Comparison of ENCODE assay signal across 28 cellular contexts in the genomic region with DNA sequence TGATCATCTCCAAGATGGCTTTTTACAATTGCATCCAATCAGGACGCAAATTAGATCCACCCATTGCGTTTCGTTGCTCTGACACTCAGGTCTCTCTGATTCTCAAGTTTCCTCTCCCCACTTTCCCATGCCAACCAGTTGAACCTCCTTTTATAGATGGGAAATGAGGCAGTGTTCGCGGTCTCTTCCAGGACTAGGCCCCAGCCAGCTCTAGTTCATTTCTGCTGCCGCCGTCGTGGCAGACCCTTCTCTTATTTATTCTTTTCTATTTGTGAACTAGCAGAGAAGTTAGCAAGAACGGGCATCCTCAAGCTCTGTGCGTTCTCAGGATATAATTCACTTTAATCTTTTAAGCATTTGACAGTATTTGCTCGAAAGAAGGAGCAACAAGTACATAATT.
DNase-seq lines count a peak whose midpoint lies in the region; ATAC-seq and TF ChIP-seq lines count a peak whose summit lies in the region.
"Had no signal": no experiment of that assay in that cellular context is flagged by ENCODE, and none has a peak within 500 bp of the region (broad histone marks: within the 10 kb centered on the region; RNA-seq: fewer than 3 reads in every experiment).

No MANE protein-coding gene starts in this region.

- H3K27me3 ChIP-seq in lung (ENCODE audit: control insufficient read depth, insufficient read depth), result no peaks in the 10 kb centered on the region
- H3K27me3 ChIP-seq: MG63, right lobe of liver, upper lobe of left lung had no signal

- 90 to 92% methylated on average over 11 of the region's 11 CpGs for WGBS in lung, 2 donors

- DNase-seq in DMS 273 treated with DMSO at 0.1 percent for 48 hours (lab: John Stamatoyannopoulos, UW) (peak; percentile 3), NCI-H1092 (lab: John Stamatoyannopoulos, UW) (peak; percentile 19), NCI-H82 (lab: John Stamatoyannopoulos, UW) (peak; percentile 94), lung (ENCODE audit: low spot score) (peak; percentile 11), NCI-H2196 (lab: John Stamatoyannopoulos, UW; ENCODE audit: unreplicated experiment) (no peak)
- DNase-seq: activated CD4-positive, alpha-beta T cell treated with anti-CD3 and anti-CD28 coated beads, Interleukin-2, amount 10 ng/mL, durations not matched to agents 7 days and 5 days; activated naive CD4-positive, alpha-beta T cell; activated T-cell treated with anti-CD3 and anti-CD28 coated beads, Interleukin-2, amount 50 U/mL, for 48 hours; brain microvascular endothelial cell; Calu3; effector CD8-positive, alpha-beta T cell; EL; KG1; lower lobe of right lung; MG63; NCI-H2227 treated with DMSO at 0.1 percent for 48 hours; posterior cingulate gyrus; SIG-M5; stimulated activated CD4-positive, alpha-beta T cell treated with anti-CD3 and anti-CD28 coated beads, Interleukin-12 subunit alpha, Interleukin-12 subunit beta, amount 100 ng/mL, for 4 hours; stimulated activated CD4-positive, alpha-beta T cell treated with anti-CD3 and anti-CD28 coated beads, Interleukin-4, amount 100 ng/mL, for 1 hour; T1000 had no signal

- no peaks in the 10 kb centered on the region for H3K36me3 ChIP-seq in lung (ENCODE audit: control insufficient read depth in 2 of 2, insufficient read depth in 2 of 2, low read length in 2 of 2)
- H3K36me3 ChIP-seq: brain microvascular endothelial cell, lower lobe of right lung, MG63, right lobe of liver, upper lobe of left lung had no signal

- no peaks in the 10 kb centered on the region for H3K9me3 ChIP-seq in lung (ENCODE audit: control insufficient read depth in 2 of 2, insufficient read depth in 1 of 2, low read length in 1 of 2)
- H3K9me3 ChIP-seq: lower lobe of right lung, MG63, right lobe of liver, upper lobe of left lung had no signal

- no peak overlapping the region for H3K4me3 ChIP-seq in lung
- H3K4me3 ChIP-seq: lower lobe of right lung, MG63, right lobe of liver, upper lobe of left lung had no signal

- no peaks in the 10 kb centered on the region for H3K4me1 ChIP-seq in lung (ENCODE audit: control insufficient read depth in 2 of 2, insufficient read depth in 2 of 2, low read length in 2 of 2)

- ATAC-seq in lung (ENCODE audit: insufficient read depth, low FRiP score) (no peak), GM21381 (IDR thresholded peaks at IDR 0.05; ENCODE audit: unreplicated experiment) (no peak), HG03025 (IDR thresholded peaks at IDR 0.05; ENCODE audit: low FRiP score, unreplicated experiment) (no peak)
- ATAC-seq: HCT116; stimulated activated effector memory CD8-positive, alpha-beta T cell treated with anti-CD3 and anti-CD28 coated beads, Interleukin-12 subunit alpha, Interleukin-12 subunit beta, amount 100 ng/mL, for 72 hours; WTC11 had no signal

- TF ChIP-seq CTCF in lung (IDR thresholded peaks at IDR 0.05; ENCODE audit: control extremely low read depth, extremely low read depth), result no peak

- no peak overlapping the region for H3K27ac ChIP-seq in lung (ENCODE audit: low read depth in 1 of 2, low read length in 1 of 2)
- H3K27ac ChIP-seq: brain microvascular endothelial cell, lower lobe of right lung, right lobe of liver, upper lobe of left lung had no signal
